ENCODE assay signal across 9 cellular contexts in genomic region chr2:14633451-14634211, GRCh38. TPM values are rescaled to one million over a fixed set of nuclear protein-coding genes. Genes with fewer than 3 reads are reported as not detected.
DNase-seq lines count a peak whose midpoint lies in the region; ATAC-seq and TF ChIP-seq lines count a peak whose summit lies in the region.
"Had no signal": no experiment of that assay in that cellular context is flagged by ENCODE, and none has a peak within 500 bp of the region (broad histone marks: within the 10 kb centered on the region; RNA-seq: fewer than 3 reads in every experiment).

No MANE protein-coding gene starts in this region.

- intact Hi-C loops in breast epithelium (cut with DNase I; ENCODE audit: low total_unique reads) = no loop called here

- no peaks in the 10 kb centered on the region for H3K4me1 ChIP-seq in breast epithelium

- TF ChIP-seq POLR2A in breast epithelium (IDR thresholded peaks at IDR 0.05) = no peak

- no peaks in the 10 kb centered on the region for H3K27me3 ChIP-seq in breast epithelium

- H3K27ac ChIP-seq in breast epithelium (peak overlapping the region; percentile 29 to 95), temporal lobe (ENCODE audit: low read depth, low read length) (peak overlapping the region; percentile 83)

- no peaks in the 10 kb centered on the region for H3K9me3 ChIP-seq in breast epithelium

- H3K36me3 ChIP-seq in breast epithelium = no peaks in the 10 kb centered on the region

- no peak for TF ChIP-seq CTCF in breast epithelium (IDR thresholded peaks at IDR 0.05)

- ATAC-seq in left lobe of liver (no peak), GM21381 (IDR thresholded peaks at IDR 0.05; ENCODE audit: unreplicated experiment) (no peak)
- ATAC-seq: HCT116 had no signal

- DNase-seq in NCI-H82 (lab: John Stamatoyannopoulos, UW) = peak; percentile 45
- no peak for DNase-seq in NCI-H82 treated with DMSO at 0.1 percent for 48 hours (lab: John Stamatoyannopoulos, UW; ENCODE audit: unreplicated experiment)
- DNase-seq in breast epithelium (ENCODE audit: low spot score in 2 of 2) = peak in 1 of 2 donors; percentile 52
- DNase-seq in left lobe of liver (ENCODE audit: low spot score) = peak; percentile 44
- no peak for DNase-seq in T1000 (lab: John Stamatoyannopoulos, UW)
- no peak for DNase-seq in AG20443 (ENCODE audit: low spot score)

- H3K4me3 ChIP-seq in breast epithelium = peak overlapping the region; percentile 36 to 77 (median 70)

RNA-seq across cellular contexts. Expression of gene LRATD1, which starts 1.1 kb away (rescaled TPM):
- total RNA-seq in breast epithelium = 1 to 10 TPM; 1.6 to 10.0 (median 4.9) TPM
- total RNA-seq in left lobe of liver = 1.6 TPM
- total RNA-seq in temporal lobe = 17.5 TPM

Comparison
In these comparisons a context has a peak if more than half of its experiments do, and no peak if none do; other contexts are left out.
1. DNase-seq: peak in NCI-H82 (single experiment) and left lobe of liver (single experiment); none in NCI-H82 treated with DMSO at 0.1 percent for 48 hours (single experiment), T1000 (single experiment) and AG20443 (single experiment).